9 cellular contexts compared by ENCODE assay signal in the genomic region with DNA sequence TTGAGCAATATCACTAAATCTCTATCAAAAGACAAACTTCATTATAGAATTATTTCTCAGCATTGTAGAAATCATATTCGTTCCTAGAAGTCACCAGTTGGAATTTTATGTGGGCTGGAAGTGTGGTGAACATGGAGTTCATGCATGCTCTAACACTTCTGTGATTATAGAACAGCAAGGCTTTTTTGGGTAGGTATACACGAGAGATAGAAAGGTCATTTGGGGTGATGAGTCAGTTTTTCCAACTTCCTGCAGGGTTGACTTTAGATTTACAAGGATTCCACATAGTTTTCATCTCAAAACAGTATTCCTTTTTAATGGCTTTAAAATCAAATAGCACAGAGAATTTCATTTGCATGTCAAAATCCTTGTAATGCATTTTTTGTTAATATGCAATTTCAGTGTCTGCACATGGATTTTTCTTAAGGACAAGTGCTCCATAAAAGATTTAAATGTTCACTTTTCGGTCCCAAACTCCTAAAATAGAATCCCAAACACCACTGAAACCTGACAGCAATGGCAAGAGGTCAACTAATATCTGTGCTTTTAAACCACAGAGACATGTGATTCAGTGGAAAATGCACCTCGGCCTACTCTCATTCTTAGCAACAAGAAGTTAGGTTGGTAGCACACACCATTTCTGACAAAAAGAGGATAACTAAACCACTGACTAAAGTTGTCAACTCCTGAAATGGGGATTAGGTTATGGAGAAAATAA.
DNase-seq lines count a peak whose midpoint lies in the region; ATAC-seq, FAIRE-seq and TF ChIP-seq lines count a peak whose summit lies in the region.
"Had no signal": no experiment of that assay in that cellular context is flagged by ENCODE, and none has a peak within 500 bp of the region (broad histone marks: within the 10 kb centered on the region; RNA-seq: fewer than 3 reads in every experiment).

No MANE protein-coding gene starts in this region.

- no peak for TF ChIP-seq CTCF in HCT116 (IDR thresholded peaks at IDR 0.05 in 2 of 3, conservative IDR thresholded peaks at IDR 0.05 in 1 of 3; ENCODE audit: borderline replicate concordance in 1 of 3, insufficient read depth in 1 of 3, low read depth in 2 of 3, low read length in 2 of 3)
- TF ChIP-seq CTCF in spleen (IDR thresholded peaks at IDR 0.05 in 8 of 11, conservative IDR thresholded peaks at IDR 0.05 in 3 of 11), result no peak

- H3K27me3 ChIP-seq in HCT116 (ENCODE audit: insufficient read depth, low read length) (no peaks in the 10 kb centered on the region), spleen (replicated peaks in 1 of 7) (no peaks in the 10 kb centered on the region)

- FAIRE-seq in RCC 7860 (lab: Jason Lieb, UNC), result no peak

- WGBS in spleen, 5 donors, result 50 to 67% (median 58%) methylated on average over 4 of the region's 4 CpGs

- H3K27ac ChIP-seq in HCT116 (ENCODE audit: low read depth, low read length) (no peak overlapping the region), spleen (peak overlapping the region in 1 of 8 donors; percentile 12)

- no peak for TF ChIP-seq RAD21 in HCT116 (IDR thresholded peaks at IDR 0.05; ENCODE audit: low read depth)

- no peak overlapping the region for H3K9ac ChIP-seq in HCT116 (ENCODE audit: low read length)

- TF ChIP-seq POLR2A in HCT116 (IDR thresholded peaks at IDR 0.05; ENCODE audit: borderline replicate concordance, extremely low read depth, insufficient read depth, insufficient read length) (no peak), spleen (IDR thresholded peaks at IDR 0.05) (no peak)

- H3K9me2 ChIP-seq in HCT116 (ENCODE audit: insufficient read depth), result no peaks in the 10 kb centered on the region

- RAD21 ChIA-PET in HCT116 (lab: Charles Lee; ENCODE audit: low non-redundant PET in 1 of 2, low total read pairs in 2 of 2, uncharacterized antibody in 2 of 2, unreplicated experiment in 2 of 2), result no interaction called here

- peak overlapping the region; percentile 93 for H2AFZ ChIP-seq in HCT116 (ENCODE audit: low read depth, low read length, poor library complexity, severe bottlenecking)

- peaks cover 4 to 25% of the 10 kb centered on the region in 2 experiments; a peak in 3 of 4 replicates for H3K4me1 ChIP-seq in HCT116 (ENCODE audit: control insufficient read depth in 1 of 2, insufficient read depth in 2 of 2, low read length in 2 of 2)
- H3K4me1 ChIP-seq in spleen, result no peaks in the 10 kb centered on the region

- BruUV-seq in HCT116 (replicated peaks; lab: Mats Ljungman, UMichigan), result no TSS peak

- DNase-seq in ELR (ENCODE audit: low read depth) (peak; percentile 62), HCT116 (ENCODE audit: low read depth, low spot score) (peak; percentile 3), RCC 7860 (ENCODE audit: low spot score) (peak; percentile 34), iPS DF 19.7 (ENCODE audit: low read depth, low spot score) (peak; percentile 7), AG08396 (ENCODE audit: low spot score) (no peak), spleen (no peak), Ammon's horn (ENCODE audit: low spot score) (no peak)
- DNase-seq in effector CD8-positive, alpha-beta T cell (lab: John Stamatoyannopoulos, UW), result no peak
- DNase-seq: activated T-cell treated with anti-CD3 and anti-CD28 coated beads for 4 hours had no signal

- intact Hi-C loops in HCT116 (cut with micrococcal nuclease) (no loop called here), spleen (cut with DNase I; ENCODE audit: low total_unique reads) (no loop called here)

- POLR2A ChIA-PET in HCT116 (lab: Charles Lee), result no interaction called here

- H3K36me3 ChIP-seq in HCT116 (ENCODE audit: control insufficient read depth in 1 of 2, insufficient read depth in 2 of 2, low read length in 2 of 2) (no peaks in the 10 kb centered on the region), spleen (no peaks in the 10 kb centered on the region)

- ATAC-seq in HCT116, result no peak

- no peaks in the 10 kb centered on the region for H4K20me1 ChIP-seq in HCT116 (ENCODE audit: insufficient read depth)

- no peaks in the 10 kb centered on the region for H3K79me2 ChIP-seq in HCT116 (ENCODE audit: insufficient read depth, low read length)

- peak overlapping the region; percentile 34 for H3K4me2 ChIP-seq in HCT116 (ENCODE audit: low read length)

- H3K4me3 ChIP-seq in HCT116 (replicated peaks in 1 of 2; ENCODE audit: low read depth in 1 of 2, low read length in 2 of 2), result no peak overlapping the region
- H3K4me3 ChIP-seq in spleen, result no peak overlapping the region

- CTCF ChIA-PET in HCT116 (lab: Charles Lee), result no interaction called here

- H3K9me3 ChIP-seq in HCT116 (ENCODE audit: control insufficient read depth in 1 of 2, insufficient read depth in 1 of 2, low read depth in 1 of 2, low read length in 2 of 2) (no peaks in the 10 kb centered on the region), spleen (peaks cover 0 to 8% (median 6%) of the 10 kb centered on the region in 8 donors)

TF ChIP-seq in HCT116, 20 proteins besides CTCF, POLR2A, EP300 and RAD21:
- no peak for TF ChIP-seq SIN3A (IDR thresholded peaks at IDR 0.05; ENCODE audit: low read depth)
- peak; percentile 39; the same call in 1 of the 2 replicates for TF ChIP-seq FOSL1 (IDR thresholded peaks at IDR 0.05; ENCODE audit: low read depth)

Comparison
In these comparisons a context has a peak if more than half of its experiments do, and no peak if none do; other contexts are left out.
1. DNase-seq: peak in ELR (single experiment), HCT116 (single experiment), RCC 7860 (single experiment) and iPS DF 19.7 (single experiment); none in AG08396 (single experiment), effector CD8-positive, alpha-beta T cell (single experiment), spleen (single experiment) and Ammon's horn (single experiment).